ENCODE assay signal across 1 cellular context in the genomic region with DNA sequence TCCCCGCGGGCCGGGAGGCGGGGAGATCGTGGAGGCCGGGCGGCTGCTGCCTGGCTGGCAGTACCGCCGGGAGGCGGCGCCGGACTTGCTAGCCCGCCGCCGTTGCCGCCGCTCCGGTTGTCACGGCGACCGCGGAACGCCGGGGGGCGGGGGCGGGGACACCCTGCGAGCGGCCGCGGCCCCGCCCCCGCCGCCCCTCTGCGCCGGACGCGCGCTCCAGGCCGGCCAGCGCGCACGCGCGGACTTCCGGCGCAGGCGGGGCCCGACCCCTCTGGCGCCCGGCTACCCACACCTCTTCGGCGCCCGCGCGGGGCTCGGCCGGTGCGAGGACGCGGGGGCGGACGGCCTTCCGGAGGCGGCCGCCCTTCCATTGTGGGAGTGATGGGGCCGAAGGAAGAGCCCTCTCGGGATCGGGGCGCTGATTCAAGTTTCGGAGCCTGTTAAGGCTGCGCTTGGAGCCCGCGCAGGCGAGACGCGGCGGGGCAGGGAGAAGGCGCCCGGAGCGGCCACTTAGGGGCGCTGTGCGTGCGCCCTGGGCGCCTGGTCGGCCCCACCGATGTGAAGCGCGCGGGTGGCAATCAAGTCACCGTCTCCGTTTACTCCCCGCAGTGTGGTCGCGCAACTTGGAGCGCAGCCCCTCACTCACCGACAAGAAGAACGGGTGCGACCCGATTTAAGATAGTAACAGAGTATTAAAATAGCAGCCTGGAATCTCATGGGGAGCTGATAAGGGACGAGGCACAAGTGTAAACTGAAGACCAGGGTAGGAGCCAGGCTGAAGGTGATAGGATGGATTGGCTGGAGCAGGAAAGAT.
TF ChIP-seq lines count a peak whose summit lies in the region.

No MANE protein-coding gene starts in this region.

TF ChIP-seq in H1, 55 proteins besides CTCF, POLR2A, EP300 and RAD21 (continued from another document):
- no peak for TF ChIP-seq SP1 (IDR thresholded peaks at IDR 0.05; ENCODE audit: low read depth, low read length)
- no peak for TF ChIP-seq RNF2 (IDR thresholded peaks at IDR 0.05; ENCODE audit: borderline replicate concordance, low read depth, low read length, missing control alignments, poor library complexity, severe bottlenecking)
- TF ChIP-seq BCL11A (IDR thresholded peaks at IDR 0.05; ENCODE audit: low read depth in 2 of 2, low read length in 2 of 2) = no peak
- 0 out of 2 replicates have a peak, but pooled peaks have one; percentile 18 for TF ChIP-seq RFX5 (IDR thresholded peaks at IDR 0.05; ENCODE audit: borderline replicate concordance, low read depth, low read length)
- TF ChIP-seq ZNF274 (IDR thresholded peaks at IDR 0.05; ENCODE audit: borderline replicate concordance, extremely low read depth, low read length) = no peak
- peak in 1 of 2 experiments; percentile 64; a peak in 1 of 4 replicates for TF ChIP-seq SIN3A (conservative IDR thresholded peaks at IDR 0.05 in 1 of 2, IDR thresholded peaks at IDR 0.05 in 1 of 2; ENCODE audit: low read depth in 1 of 2, low read length in 2 of 2)
- TF ChIP-seq KDM4A (IDR thresholded peaks at IDR 0.05; ENCODE audit: low read depth, low read length, severe bottlenecking) = peak; percentile 85
- TF ChIP-seq CTBP2 (IDR thresholded peaks at IDR 0.05; ENCODE audit: borderline replicate concordance, insufficient read depth, insufficient read length, low read length) = peak; percentile 47
- peak; percentile 86 to 92; a peak in 2 of 4 replicates for TF ChIP-seq HDAC2 (IDR thresholded peaks at IDR 0.05; ENCODE audit: borderline replicate concordance in 1 of 2, low read depth in 2 of 2, low read length in 2 of 2)
- no peak for TF ChIP-seq FOSL1 (IDR thresholded peaks at IDR 0.05; ENCODE audit: insufficient read depth, low read depth, low read length)
- TF ChIP-seq, protein P1, sequence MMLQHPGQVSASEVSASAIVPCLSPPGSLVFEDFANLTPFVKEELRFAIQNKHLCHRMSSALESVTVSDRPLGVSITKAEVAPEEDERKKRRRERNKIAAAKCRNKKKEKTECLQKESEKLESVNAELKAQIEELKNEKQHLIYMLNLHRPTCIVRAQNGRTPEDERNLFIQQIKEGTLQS (IDR thresholded peaks at IDR 0.05; ENCODE audit: insufficient read depth, low read depth, low read length) = no peak
- no peak for TF ChIP-seq CBX8 (IDR thresholded peaks at IDR 0.05; ENCODE audit: borderline replicate concordance, low read depth, low read length)
- no peak for TF ChIP-seq CEBPB (IDR thresholded peaks at IDR 0.05; ENCODE audit: low read depth, low read length)
- no peak for TF ChIP-seq GABPA (IDR thresholded peaks at IDR 0.05; ENCODE audit: borderline replicate concordance, insufficient read depth, low read length)
- peak; percentile 7; the same call in 1 of the 2 replicates for TF ChIP-seq TBP (IDR thresholded peaks at IDR 0.05; ENCODE audit: low read depth, low read length)
- peak; percentile 85 for TF ChIP-seq PHF8 (conservative IDR thresholded peaks at IDR 0.05; ENCODE audit: low read depth, low read length)
- TF ChIP-seq EGR1 (IDR thresholded peaks at IDR 0.05; ENCODE audit: borderline replicate concordance, low read depth, low read length) = peak; percentile 89; the same call in 1 of the 2 replicates
- TF ChIP-seq, protein P2, sequence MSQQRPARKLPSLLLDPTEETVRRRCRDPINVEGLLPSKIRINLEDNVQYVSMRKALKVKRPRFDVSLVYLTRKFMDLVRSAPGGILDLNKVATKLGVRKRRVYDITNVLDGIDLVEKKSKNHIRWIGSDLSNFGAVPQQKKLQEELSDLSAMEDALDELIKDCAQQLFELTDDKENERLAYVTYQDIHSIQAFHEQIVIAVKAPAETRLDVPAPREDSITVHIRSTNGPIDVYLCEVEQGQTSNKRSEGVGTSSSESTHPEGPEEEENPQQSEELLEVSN (IDR thresholded peaks at IDR 0.05) = no peak; the same call in 1 of the 2 replicates
- TF ChIP-seq TEAD4 (IDR thresholded peaks at IDR 0.05; ENCODE audit: low read depth, low read length) = no peak
- TF ChIP-seq TCF12 (IDR thresholded peaks at IDR 0.05; ENCODE audit: low read depth, low read length) = no peak
TF ChIP-seq in H1: peak in this region for 14.
